1 cellular context compared by ENCODE assay signal in the genomic region with DNA sequence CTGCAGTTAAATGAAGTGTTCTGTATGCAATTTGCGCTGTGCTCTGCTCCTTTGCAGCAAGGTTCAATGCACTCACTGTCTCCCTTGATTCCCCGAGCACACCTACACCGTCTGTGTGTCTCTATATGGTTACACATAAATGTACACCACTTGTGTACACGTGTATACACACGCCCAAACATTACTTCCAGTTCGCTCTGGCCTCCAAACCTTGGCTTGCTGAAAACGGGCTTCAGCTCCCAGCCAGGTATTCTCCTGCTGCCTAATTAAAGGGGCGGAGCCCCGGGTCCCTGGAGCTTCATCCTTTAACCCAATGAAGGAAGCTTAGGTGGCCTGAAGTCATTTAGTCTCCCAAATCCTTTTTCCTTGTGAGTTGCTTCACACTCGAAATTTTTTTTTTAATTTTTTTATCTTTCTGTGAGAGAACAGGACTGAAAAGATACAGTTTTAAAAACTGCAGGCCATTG.
TF ChIP-seq lines count a peak whose summit lies in the region.

No MANE protein-coding gene starts in this region.

TF ChIP-seq in HepG2, 621 proteins besides CTCF, POLR2A, EP300 and RAD21:
- TF ChIP-seq ZFP37 (CRISPR knock-in tag; IDR thresholded peaks at IDR 0.05; ENCODE audit: borderline replicate concordance) (no peak), IKZF4 (CRISPR knock-in tag; IDR thresholded peaks at IDR 0.05; ENCODE audit: borderline replicate concordance, low read depth, not compliant biosample characterization) (no peak), ZBTB2 (CRISPR knock-in tag; IDR thresholded peaks at IDR 0.05; ENCODE audit: low read depth) (no peak), PRPF4 (IDR thresholded peaks at IDR 0.05; ENCODE audit: low read depth, low read length, poor library complexity, severe bottlenecking) (no peak), SOX5 (CRISPR knock-in tag; IDR thresholded peaks at IDR 0.05; ENCODE audit: borderline replicate concordance) (no peak), ZNF451 (CRISPR knock-in tag; IDR thresholded peaks at IDR 0.05) (no peak), ZMAT5 (CRISPR knock-in tag; IDR thresholded peaks at IDR 0.05; ENCODE audit: borderline replicate concordance, low read depth) (no peak), ZNF660 (CRISPR knock-in tag; IDR thresholded peaks at IDR 0.05; ENCODE audit: borderline replicate concordance, low read depth) (no peak), RFXAP (CRISPR knock-in tag; IDR thresholded peaks at IDR 0.05; ENCODE audit: borderline replicate concordance) (no peak), ZNF839 (CRISPR knock-in tag; IDR thresholded peaks at IDR 0.05; ENCODE audit: borderline replicate concordance) (no peak), TCF7L2 (IDR thresholded peaks at IDR 0.05; ENCODE audit: low read depth, low read length) (no peak), KDM3A (CRISPR knock-in tag; IDR thresholded peaks at IDR 0.05; ENCODE audit: low read depth) (no peak), EHMT2 (IDR thresholded peaks at IDR 0.05; ENCODE audit: borderline replicate concordance, low read depth, low read length) (no peak), SRY (CRISPR knock-in tag; IDR thresholded peaks at IDR 0.05) (no peak), FOSL2 (CRISPR knock-in tag; IDR thresholded peaks at IDR 0.05) (no peak), ZNF253 (CRISPR knock-in tag; IDR thresholded peaks at IDR 0.05; ENCODE audit: borderline replicate concordance) (no peak)
- TF ChIP-seq, protein P1, sequence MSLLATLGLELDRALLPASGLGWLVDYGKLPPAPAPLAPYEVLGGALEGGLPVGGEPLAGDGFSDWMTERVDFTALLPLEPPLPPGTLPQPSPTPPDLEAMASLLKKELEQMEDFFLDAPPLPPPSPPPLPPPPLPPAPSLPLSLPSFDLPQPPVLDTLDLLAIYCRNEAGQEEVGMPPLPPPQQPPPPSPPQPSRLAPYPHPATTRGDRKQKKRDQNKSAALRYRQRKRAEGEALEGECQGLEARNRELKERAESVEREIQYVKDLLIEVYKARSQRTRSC (CRISPR knock-in tag; IDR thresholded peaks at IDR 0.05; ENCODE audit: low read depth): no peak
